ENCODE assay signal across 21 cellular contexts in the genomic region with DNA sequence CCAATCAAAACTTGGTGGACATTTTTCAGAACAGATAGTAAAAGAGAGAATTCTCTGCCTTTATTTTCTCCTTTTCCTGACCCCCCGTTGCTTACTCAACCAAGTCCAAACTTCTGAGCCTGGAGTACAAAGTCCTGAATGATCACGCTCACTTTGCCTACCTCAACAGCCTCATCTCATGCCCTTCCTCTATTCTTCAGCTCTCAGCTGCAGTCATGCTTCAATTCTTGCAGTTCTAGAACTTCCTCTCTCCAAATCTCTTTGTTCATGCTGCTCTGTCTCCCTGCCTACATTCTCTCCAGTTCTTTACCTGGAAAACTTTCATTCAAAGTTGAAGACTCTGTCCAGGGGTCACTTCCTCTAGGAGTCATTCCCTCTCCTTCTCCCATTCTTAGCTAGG.
A peak's percentile ranks its signal among the peaks of the same experiment; 100 is the strongest.
DNase-seq lines count a peak whose midpoint lies in the region; ATAC-seq, FAIRE-seq and TF ChIP-seq lines count a peak whose summit lies in the region.
"Had no signal": no experiment of that assay in that cellular context is flagged by ENCODE, and none has a peak within 500 bp of the region (broad histone marks: within the 10 kb centered on the region; RNA-seq: fewer than 3 reads in every experiment).

No MANE protein-coding gene starts in this region.

- intact Hi-C loops in OCI-LY7 (cut with micrococcal nuclease; ENCODE audit: unreplicated experiment): no loop called here

- H3K9me3 ChIP-seq in BLaER1: no peaks in the 10 kb centered on the region
- no peaks in the 10 kb centered on the region for H3K9me3 ChIP-seq in OCI-LY7 (ENCODE audit: low read length)
- H3K9me3 ChIP-seq in keratinocyte (ENCODE audit: control insufficient read depth, low read depth, low read length): no peaks in the 10 kb centered on the region
- H3K9me3 ChIP-seq: BE2C had no signal

- H3K4me1 Mint-ChIP-seq in stimulated activated naive B cell treated with anti-CD40 and anti-IgM and Interleukin-4, amounts not matched to agents 10 μg/mL and 1 μg/mL and 100 μg/mL, for 72 hours: peaks cover 7 to 13% of the 10 kb centered on the region in 2 donors
- H3K4me1 Mint-ChIP-seq: CD14-positive monocyte had no signal

- H3K9me3 Mint-ChIP-seq in stimulated activated naive B cell treated with anti-CD40 and anti-IgM and Interleukin-4, amounts not matched to agents 10 μg/mL and 1 μg/mL and 100 μg/mL, for 72 hours: peaks cover 0 to 5% of the 10 kb centered on the region in 2 donors
- H3K9me3 Mint-ChIP-seq: HFFc6 had no signal

- dilution Hi-C loops in keratinocyte (cut with MboI; ENCODE audit: extremely low pct_ligation_motif_present, low sequenced_read_pairs): loop anchor here (25.0 kb wide), 1 partner anchor 250 kb away; no protein-coding TSS in a partner anchor

- H3K27ac ChIP-seq in BLaER1 (0 out of 2 replicates have a peak overlapping the region, but pooled peaks have one; percentile 9), OCI-LY7 (ENCODE audit: low read depth, low read length, poor library complexity, severe bottlenecking) (no peak overlapping the region), keratinocyte (ENCODE audit: control insufficient read depth, insufficient read depth, low read length) (no peak overlapping the region)

- TF ChIP-seq CTCF in OCI-LY7 (conservative IDR thresholded peaks at IDR 0.05; ENCODE audit: low read length) (no peak), keratinocyte (optimal IDR thresholded peaks at IDR 0.05 in 1 of 3, IDR thresholded peaks at IDR 0.05 in 1 of 3, conservative IDR thresholded peaks at IDR 0.05 in 1 of 3; ENCODE audit: extremely low read depth in 1 of 3, insufficient read depth in 2 of 3, low read length in 3 of 3) (no peak)

- peak; percentile 13 for FAIRE-seq in keratinocyte (lab: Jason Lieb, UNC)
- FAIRE-seq: GM12878, HTR-8/SVneo, K562 had no signal

- H3K4me2 ChIP-seq in BLaER1 (peak overlapping the region; percentile 17; the same call in 1 of the 2 replicates), OCI-LY7 (ENCODE audit: low read length) (no peak overlapping the region), keratinocyte (ENCODE audit: control insufficient read depth, extremely low read depth, insufficient read depth, low read depth, low read length) (no peak overlapping the region)
- H3K4me2 ChIP-seq: GM23338 had no signal

- peak; percentile 29 for DNase-seq in OCI-LY7 (ENCODE audit: low spot score)
- no peak for DNase-seq in keratinocyte (ENCODE audit: low read depth, low spot score)
- no peak for DNase-seq in stimulated activated naive B cell treated with anti-CD40 and anti-IgM and Interleukin-4, amounts not matched to agents 10 μg/mL and 1 μg/mL and 100 μg/mL, for 72 hours
- DNase-seq in C1 segment of cervical spinal cord (lab: John Stamatoyannopoulos, UW): no peak
- DNase-seq in SK-N-DZ (ENCODE audit: low spot score): no peak
- DNase-seq: BE2C; CD4-positive, alpha-beta memory T cell; DMS153; DMS79; GF-D8; H7; HFFc6; IMR-90 had no signal

- no peaks in the 10 kb centered on the region for H3K9me2 ChIP-seq in OCI-LY7 (ENCODE audit: insufficient read depth, low read length)

- H3K27ac Mint-ChIP-seq in stimulated activated naive B cell treated with anti-CD40 and anti-IgM and Interleukin-4, amounts not matched to agents 10 μg/mL and 1 μg/mL and 100 μg/mL, for 72 hours: no peak overlapping the region
- H3K27ac Mint-ChIP-seq: CD14-positive monocyte, GM23338, HFFc6 had no signal

- no peaks in the 10 kb centered on the region for H3K27me3 ChIP-seq in BLaER1
- H3K27me3 ChIP-seq in keratinocyte (ENCODE audit: control insufficient read depth, extremely low read depth, insufficient read depth, low read length): no peaks in the 10 kb centered on the region
- H3K27me3 ChIP-seq: BE2C had no signal

- H4K20me1 ChIP-seq in BLaER1 (no peaks in the 10 kb centered on the region), OCI-LY7 (ENCODE audit: insufficient read depth, low read length) (no peaks in the 10 kb centered on the region), keratinocyte (ENCODE audit: control insufficient read depth, extremely low read depth, insufficient read depth, low read length) (no peaks in the 10 kb centered on the region)

- no peak overlapping the region for H3K4me3 Mint-ChIP-seq in stimulated activated naive B cell treated with anti-CD40 and anti-IgM and Interleukin-4, amounts not matched to agents 10 μg/mL and 1 μg/mL and 100 μg/mL, for 72 hours
- H3K4me3 Mint-ChIP-seq: CD14-positive monocyte; CD4-positive, alpha-beta memory T cell; GM23338; HFFc6 had no signal

- ATAC-seq in stimulated activated naive B cell treated with anti-CD40 and anti-IgM and Interleukin-4, amounts not matched to agents 10 μg/mL and 1 μg/mL and 100 μg/mL, for 72 hours (replicated peaks): peak; percentile 56 to 67
- no peak for ATAC-seq in GM18867 (IDR thresholded peaks at IDR 0.05; ENCODE audit: unreplicated experiment)
- ATAC-seq: GM12878, GM23338, HCT116, K562 had no signal

- H3K27me3 Mint-ChIP-seq in stimulated activated naive B cell treated with anti-CD40 and anti-IgM and Interleukin-4, amounts not matched to agents 10 μg/mL and 1 μg/mL and 100 μg/mL, for 72 hours: no peaks in the 10 kb centered on the region
- H3K27me3 Mint-ChIP-seq: CD4-positive, alpha-beta memory T cell had no signal

- H3K9me1 ChIP-seq in keratinocyte (ENCODE audit: control insufficient read depth, extremely low read depth, insufficient read depth, low read length): no peaks in the 10 kb centered on the region

- no peak overlapping the region for H2AFZ ChIP-seq in OCI-LY7 (ENCODE audit: low read length)
- H2AFZ ChIP-seq in keratinocyte (ENCODE audit: control insufficient read depth, low read length): no peak overlapping the region
- H2AFZ ChIP-seq: GM23338 had no signal

- H3K36me3 ChIP-seq in BLaER1 (no peaks in the 10 kb centered on the region), OCI-LY7 (ENCODE audit: insufficient read depth, low read length) (no peaks in the 10 kb centered on the region), keratinocyte (ENCODE audit: control insufficient read depth in 2 of 2, extremely low read depth in 1 of 2, insufficient read depth in 2 of 2, low read length in 2 of 2) (no peaks in the 10 kb centered on the region)
- H3K36me3 ChIP-seq: BE2C had no signal

- no peaks in the 10 kb centered on the region for H3K79me2 ChIP-seq in OCI-LY7 (ENCODE audit: insufficient read depth, low read depth, low read length)
- H3K79me2 ChIP-seq in keratinocyte (ENCODE audit: control insufficient read depth, insufficient read depth, low read length): no peaks in the 10 kb centered on the region

- H3K36me3 Mint-ChIP-seq in stimulated activated naive B cell treated with anti-CD40 and anti-IgM and Interleukin-4, amounts not matched to agents 10 μg/mL and 1 μg/mL and 100 μg/mL, for 72 hours: peaks cover 0 to 2% of the 10 kb centered on the region in 2 donors
- H3K36me3 Mint-ChIP-seq: CD14-positive monocyte; CD4-positive, alpha-beta memory T cell had no signal

- no TSS peak for BruUV-seq in OCI-LY7 (replicated peaks; lab: Mats Ljungman, UMichigan)

- CTCF ChIA-PET in OCI-LY7 (lab: Charles Lee; ENCODE audit: unreplicated experiment): no interaction called here

- POLR2A ChIA-PET in OCI-LY7 (lab: Charles Lee): interaction anchor here (0.7 kb wide), 1 partner anchor 11 kb away, joined by 3 read pairs; no protein-coding TSS in a partner anchor

- H3K4me1 ChIP-seq in BLaER1 (peaks cover 13% of the 10 kb centered on the region), OCI-LY7 (ENCODE audit: insufficient read depth, low read length, poor library complexity, severe bottlenecking) (no peaks in the 10 kb centered on the region), keratinocyte (ENCODE audit: control insufficient read depth, extremely low read depth, insufficient read depth, low read length) (no peaks in the 10 kb centered on the region)
- H3K4me1 ChIP-seq: BE2C had no signal

- H3K9ac ChIP-seq in BLaER1 (no peak overlapping the region), keratinocyte (ENCODE audit: control insufficient read depth, extremely low read depth, insufficient read depth, low read length) (no peak overlapping the region)

- no peak overlapping the region for H3K4me3 ChIP-seq in BLaER1
- no peak overlapping the region for H3K4me3 ChIP-seq in OCI-LY7 (ENCODE audit: low read depth, low read length, poor library complexity, severe bottlenecking)
- no peak overlapping the region for H3K4me3 ChIP-seq in keratinocyte (ENCODE audit: control insufficient read depth in 2 of 3, extremely low read depth in 1 of 3, insufficient read depth in 2 of 3, low read depth in 1 of 3, low read length in 3 of 3)
- H3K4me3 ChIP-seq: GM12878, GM23338, K562 had no signal
